12 cellular contexts compared by ENCODE assay signal in the genomic region with DNA sequence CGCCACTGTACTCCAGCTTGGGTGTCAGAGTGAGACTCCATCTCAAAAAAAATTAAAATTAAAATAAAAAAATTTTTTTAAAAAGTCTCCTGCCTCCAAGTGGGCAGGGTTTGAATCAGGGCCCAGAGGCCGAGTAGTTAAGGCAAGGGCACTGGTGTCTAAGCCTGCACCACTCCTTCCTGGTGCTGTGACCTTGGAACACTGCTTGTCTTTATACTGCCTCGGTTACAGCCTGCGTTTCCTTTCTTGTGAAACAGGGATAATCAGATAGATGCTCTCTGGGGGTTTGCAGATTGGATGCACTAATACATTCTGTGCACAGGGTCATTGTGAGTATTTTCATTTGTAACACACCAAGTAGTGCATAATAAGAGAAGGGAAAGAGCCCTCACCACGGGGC.
"Had no signal": no experiment of that assay in that cellular context is flagged by ENCODE, and none has a peak within 500 bp of the region (broad histone marks: within the 10 kb centered on the region; RNA-seq: fewer than 3 reads in every experiment).

No MANE protein-coding gene starts in this region.

- H3K4me3 ChIP-seq: esophagus muscularis mucosa, lower lobe of right lung, tibial artery, uterus had no signal

- H3K27me3 ChIP-seq: esophagus muscularis mucosa, tibial artery, uterus had no signal

- H3K27ac ChIP-seq: esophagus muscularis mucosa, lower lobe of right lung, tibial artery, uterus had no signal

- DNase-seq: activated CD4-positive, alpha-beta T cell treated with anti-CD3 and anti-CD28 coated beads, Interleukin-2, amount 50 U/mL, for 1 hour; activated CD4-positive, CD25-positive, alpha-beta regulatory T cell; activated naive CD4-positive, alpha-beta T cell treated with anti-CD3 and anti-CD28 coated beads, Interleukin-2, amount 10 ng/mL, durations not matched to agents 7 days and 5 days; activated T-cell treated with anti-CD3 and anti-CD28 coated beads for 4 hours; lower lobe of right lung; tibial artery; uterus had no signal

- H3K9me3 ChIP-seq: esophagus muscularis mucosa, lower lobe of right lung, tibial artery, uterus had no signal

- H3K36me3 ChIP-seq: esophagus muscularis mucosa, lower lobe of right lung, tibial artery, uterus had no signal

- H3K4me3 Mint-ChIP-seq: activated naive CD4-positive, alpha-beta T cell treated with anti-CD3 and anti-CD28 coated beads, Interleukin-2, amount 10 ng/mL, durations not matched to agents 7 days and 5 days; neural crest cell; stimulated activated effector memory CD8-positive, alpha-beta T cell treated with anti-CD3 and anti-CD28 coated beads, Interleukin-12 subunit alpha, Interleukin-12 subunit beta, amount 100 ng/mL, for 72 hours; T-helper 2 cell treated with Interferon-gamma antibody and Interleukin-4, amounts not matched to agents 5 μg/mL and 100 μg/mL, for 36 hours had no signal

- H3K36me3 Mint-ChIP-seq: activated naive CD4-positive, alpha-beta T cell treated with anti-CD3 and anti-CD28 coated beads, Interleukin-2, amount 10 ng/mL, durations not matched to agents 7 days and 5 days had no signal

- ATAC-seq: lower lobe of right lung; stimulated activated effector memory CD8-positive, alpha-beta T cell treated with anti-CD3 and anti-CD28 coated beads, Interleukin-12 subunit alpha, Interleukin-12 subunit beta, amount 100 ng/mL, for 72 hours had no signal

- H3K9me3 Mint-ChIP-seq: activated naive CD4-positive, alpha-beta T cell treated with anti-CD3 and anti-CD28 coated beads, Interleukin-2, amount 10 ng/mL, durations not matched to agents 7 days and 5 days; activated T-helper 2 cell treated with anti-CD3 and anti-CD28 coated beads, Interferon-gamma antibody, Interleukin-2, Interleukin-4, amounts not matched to agents 10 μg/mL and 5 μg/mL and 100 μg/mL, durations not matched to agents 14 hours and 24 hours and 36 hours; neural crest cell; stimulated activated effector memory CD8-positive, alpha-beta T cell treated with anti-CD3 and anti-CD28 coated beads, Interleukin-12 subunit alpha, Interleukin-12 subunit beta, amount 100 ng/mL, for 72 hours; T-helper 2 cell treated with Interferon-gamma antibody and Interleukin-4, amounts not matched to agents 5 μg/mL and 100 μg/mL, for 36 hours had no signal

- H3K4me1 ChIP-seq: lower lobe of right lung, uterus had no signal

- H3K27ac Mint-ChIP-seq: activated naive CD4-positive, alpha-beta T cell treated with anti-CD3 and anti-CD28 coated beads, Interleukin-2, amount 10 ng/mL, durations not matched to agents 7 days and 5 days; activated T-helper 2 cell treated with anti-CD3 and anti-CD28 coated beads, Interferon-gamma antibody, Interleukin-2, Interleukin-4, amounts not matched to agents 10 μg/mL and 5 μg/mL and 100 μg/mL, durations not matched to agents 14 hours and 24 hours and 36 hours; stimulated activated effector memory CD8-positive, alpha-beta T cell treated with anti-CD3 and anti-CD28 coated beads, Interleukin-12 subunit alpha, Interleukin-12 subunit beta, amount 100 ng/mL, for 72 hours; T-helper 2 cell treated with Interferon-gamma antibody and Interleukin-4, amounts not matched to agents 5 μg/mL and 100 μg/mL, for 36 hours had no signal
